In genomic region chr5:58407042-58407709, GRCh38 we compare ENCODE assay signal across 12 cellular contexts. TPM values are rescaled to one million over a fixed set of nuclear protein-coding genes. Genes with fewer than 3 reads are reported as not detected.
A peak's percentile ranks its signal among the peaks of the same experiment; 100 is the strongest.
DNase-seq lines count a peak whose midpoint lies in the region; ATAC-seq, FAIRE-seq and TF ChIP-seq lines count a peak whose summit lies in the region.
"Had no signal": no experiment of that assay in that cellular context is flagged by ENCODE, and none has a peak within 500 bp of the region (broad histone marks: within the 10 kb centered on the region; RNA-seq: fewer than 3 reads in every experiment).

No MANE protein-coding gene starts in this region.

- no peak for FAIRE-seq in frontal cortex (lab: Jason Lieb, UNC)
- FAIRE-seq: islet of Langerhans had no signal

- no peaks in the 10 kb centered on the region for H3K36me3 ChIP-seq in osteoblast (ENCODE audit: insufficient read depth, low read length)

- H3K79me2 ChIP-seq in osteoblast (ENCODE audit: insufficient read depth, low read length), result no peaks in the 10 kb centered on the region

- no peaks in the 10 kb centered on the region for H3K9me3 ChIP-seq in osteoblast (ENCODE audit: low read depth, low read length)

- H2AFZ ChIP-seq in osteoblast (ENCODE audit: low read length), result peak overlapping the region; percentile 56

- H3K4me3 ChIP-seq in osteoblast (ENCODE audit: insufficient read depth, low read length), result peak overlapping the region; percentile 16

- no peak for TF ChIP-seq CTCF in osteoblast (IDR thresholded peaks at IDR 0.05; ENCODE audit: extremely low read depth, low read depth, low read length)

- ATAC-seq in esophagus mucosa (peak; percentile 34), GM21367 (IDR thresholded peaks at IDR 0.05; ENCODE audit: unreplicated experiment) (no peak)

- peak overlapping the region; percentile 62 for H3K4me2 ChIP-seq in osteoblast (ENCODE audit: insufficient read depth, low read length)

- no peaks in the 10 kb centered on the region for H3K27me3 ChIP-seq in osteoblast (ENCODE audit: insufficient read depth, low read length)

- H3K4me1 ChIP-seq in osteoblast (ENCODE audit: insufficient read depth, low read length), result peaks cover 24% of the 10 kb centered on the region

- H3K27ac ChIP-seq in osteoblast (ENCODE audit: low read depth, low read length), result peak overlapping the region; percentile 30

- DNase-seq in GM04503 (ENCODE audit: low read depth), result peak; percentile 57
- DNase-seq in RPMI7951 (ENCODE audit: low read depth), result peak; percentile 63
- peak; percentile 6 for DNase-seq in osteoblast (ENCODE audit: insufficient read length, low spot score, missing footprints)
- DNase-seq in islet precursor cell, result no peak
- DNase-seq in frontal cortex (ENCODE audit: low spot score in 2 of 2), result no peak
- DNase-seq in RPMI8226, result no peak
- DNase-seq: activated CD4-positive, alpha-beta T cell treated with anti-CD3 and anti-CD28 coated beads, Interleukin-2, amount 50 U/mL, for 48 hours; activated naive CD4-positive, alpha-beta T cell treated with anti-CD3 and anti-CD28 coated beads, Interleukin-2, amount 50 U/mL, for 16 hours; NCI-H774 had no signal

- H4K20me1 ChIP-seq in osteoblast (ENCODE audit: insufficient read depth, low read length), result no peaks in the 10 kb centered on the region

RNA-seq across cellular contexts. Expression of gene PLK2, which starts 52.7 kb away (rescaled TPM):
- total RNA-seq in RPMI7951 (2014; rRNA removed; shearing (Covaris generic)), result 120 and 137 TPM in 2 replicates
- total RNA-seq in esophagus mucosa (90.7 TPM), osteoblast (220 and 299 TPM in 2 replicates), frontal cortex (1,139 TPM)

Comparison
In these comparisons a context has a peak if more than half of its experiments do, and no peak if none do; other contexts are left out.
1. DNase-seq: peak in GM04503 (single experiment), RPMI7951 (single experiment) and osteoblast (single experiment); none in islet precursor cell (single experiment), frontal cortex (0 of 2) and RPMI8226 (single experiment).